In the genomic region with DNA sequence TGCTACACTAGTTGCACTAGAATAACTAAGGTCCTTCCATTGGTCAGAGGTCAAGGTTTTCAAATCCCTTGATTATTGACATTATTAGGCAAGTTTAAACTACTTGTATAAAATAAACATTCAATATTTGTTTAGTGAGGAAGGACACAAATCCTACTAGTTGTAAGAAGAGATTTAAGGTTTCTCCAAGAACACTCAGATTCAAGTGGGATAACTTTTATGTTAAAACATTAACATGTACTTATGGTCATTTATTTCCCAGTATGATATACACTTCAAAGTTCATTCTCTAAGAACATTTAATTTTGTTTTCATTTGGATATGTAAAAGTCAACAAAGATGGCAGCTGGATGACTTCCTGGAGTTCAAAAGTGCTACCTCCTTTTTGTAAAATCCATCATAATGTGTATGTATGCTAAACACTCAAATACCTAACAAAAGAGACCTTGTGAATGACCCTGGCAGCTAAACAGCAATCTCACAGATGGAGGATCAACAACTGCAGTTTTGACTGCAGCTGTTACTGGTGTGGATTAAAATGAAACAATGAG, we compare ENCODE assay signal across 1 cellular context.
TF ChIP-seq lines count a peak whose summit lies in the region.

No MANE protein-coding gene starts in this region.

TF ChIP-seq in GM12878, 131 proteins besides CTCF, POLR2A, EP300 and RAD21 (continued from another document):
- no peak for TF ChIP-seq CEBPB (IDR thresholded peaks at IDR 0.05; ENCODE audit: borderline replicate concordance in 1 of 2, low read depth in 2 of 2, low read length in 2 of 2)
- TF ChIP-seq, protein P1, sequence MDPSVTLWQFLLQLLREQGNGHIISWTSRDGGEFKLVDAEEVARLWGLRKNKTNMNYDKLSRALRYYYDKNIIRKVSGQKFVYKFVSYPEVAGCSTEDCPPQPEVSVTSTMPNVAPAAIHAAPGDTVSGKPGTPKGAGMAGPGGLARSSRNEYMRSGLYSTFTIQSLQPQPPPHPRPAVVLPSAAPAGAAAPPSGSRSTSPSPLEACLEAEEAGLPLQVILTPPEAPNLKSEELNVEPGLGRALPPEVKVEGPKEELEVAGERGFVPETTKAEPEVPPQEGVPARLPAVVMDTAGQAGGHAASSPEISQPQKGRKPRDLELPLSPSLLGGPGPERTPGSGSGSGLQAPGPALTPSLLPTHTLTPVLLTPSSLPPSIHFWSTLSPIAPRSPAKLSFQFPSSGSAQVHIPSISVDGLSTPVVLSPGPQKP (IDR thresholded peaks at IDR 0.05; ENCODE audit: low read depth, low read length): no peak
- no peak for TF ChIP-seq TARDBP (IDR thresholded peaks at IDR 0.05; ENCODE audit: borderline replicate concordance)
- TF ChIP-seq, protein P2, sequence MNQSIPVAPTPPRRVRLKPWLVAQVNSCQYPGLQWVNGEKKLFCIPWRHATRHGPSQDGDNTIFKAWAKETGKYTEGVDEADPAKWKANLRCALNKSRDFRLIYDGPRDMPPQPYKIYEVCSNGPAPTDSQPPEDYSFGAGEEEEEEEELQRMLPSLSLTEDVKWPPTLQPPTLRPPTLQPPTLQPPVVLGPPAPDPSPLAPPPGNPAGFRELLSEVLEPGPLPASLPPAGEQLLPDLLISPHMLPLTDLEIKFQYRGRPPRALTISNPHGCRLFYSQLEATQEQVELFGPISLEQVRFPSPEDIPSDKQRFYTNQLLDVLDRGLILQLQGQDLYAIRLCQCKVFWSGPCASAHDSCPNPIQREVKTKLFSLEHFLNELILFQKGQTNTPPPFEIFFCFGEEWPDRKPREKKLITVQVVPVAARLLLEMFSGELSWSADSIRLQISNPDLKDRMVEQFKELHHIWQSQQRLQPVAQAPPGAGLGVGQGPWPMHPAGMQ (IDR thresholded peaks at IDR 0.05; ENCODE audit: borderline replicate concordance): no peak
- TF ChIP-seq, protein P3, sequence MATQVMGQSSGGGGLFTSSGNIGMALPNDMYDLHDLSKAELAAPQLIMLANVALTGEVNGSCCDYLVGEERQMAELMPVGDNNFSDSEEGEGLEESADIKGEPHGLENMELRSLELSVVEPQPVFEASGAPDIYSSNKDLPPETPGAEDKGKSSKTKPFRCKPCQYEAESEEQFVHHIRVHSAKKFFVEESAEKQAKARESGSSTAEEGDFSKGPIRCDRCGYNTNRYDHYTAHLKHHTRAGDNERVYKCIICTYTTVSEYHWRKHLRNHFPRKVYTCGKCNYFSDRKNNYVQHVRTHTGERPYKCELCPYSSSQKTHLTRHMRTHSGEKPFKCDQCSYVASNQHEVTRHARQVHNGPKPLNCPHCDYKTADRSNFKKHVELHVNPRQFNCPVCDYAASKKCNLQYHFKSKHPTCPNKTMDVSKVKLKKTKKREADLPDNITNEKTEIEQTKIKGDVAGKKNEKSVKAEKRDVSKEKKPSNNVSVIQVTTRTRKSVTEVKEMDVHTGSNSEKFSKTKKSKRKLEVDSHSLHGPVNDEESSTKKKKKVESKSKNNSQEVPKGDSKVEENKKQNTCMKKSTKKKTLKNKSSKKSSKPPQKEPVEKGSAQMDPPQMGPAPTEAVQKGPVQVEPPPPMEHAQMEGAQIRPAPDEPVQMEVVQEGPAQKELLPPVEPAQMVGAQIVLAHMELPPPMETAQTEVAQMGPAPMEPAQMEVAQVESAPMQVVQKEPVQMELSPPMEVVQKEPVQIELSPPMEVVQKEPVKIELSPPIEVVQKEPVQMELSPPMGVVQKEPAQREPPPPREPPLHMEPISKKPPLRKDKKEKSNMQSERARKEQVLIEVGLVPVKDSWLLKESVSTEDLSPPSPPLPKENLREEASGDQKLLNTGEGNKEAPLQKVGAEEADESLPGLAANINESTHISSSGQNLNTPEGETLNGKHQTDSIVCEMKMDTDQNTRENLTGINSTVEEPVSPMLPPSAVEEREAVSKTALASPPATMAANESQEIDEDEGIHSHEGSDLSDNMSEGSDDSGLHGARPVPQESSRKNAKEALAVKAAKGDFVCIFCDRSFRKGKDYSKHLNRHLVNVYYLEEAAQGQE (IDR thresholded peaks at IDR 0.05; ENCODE audit: low read depth, low read length): no peak
- TF ChIP-seq, protein P4, sequence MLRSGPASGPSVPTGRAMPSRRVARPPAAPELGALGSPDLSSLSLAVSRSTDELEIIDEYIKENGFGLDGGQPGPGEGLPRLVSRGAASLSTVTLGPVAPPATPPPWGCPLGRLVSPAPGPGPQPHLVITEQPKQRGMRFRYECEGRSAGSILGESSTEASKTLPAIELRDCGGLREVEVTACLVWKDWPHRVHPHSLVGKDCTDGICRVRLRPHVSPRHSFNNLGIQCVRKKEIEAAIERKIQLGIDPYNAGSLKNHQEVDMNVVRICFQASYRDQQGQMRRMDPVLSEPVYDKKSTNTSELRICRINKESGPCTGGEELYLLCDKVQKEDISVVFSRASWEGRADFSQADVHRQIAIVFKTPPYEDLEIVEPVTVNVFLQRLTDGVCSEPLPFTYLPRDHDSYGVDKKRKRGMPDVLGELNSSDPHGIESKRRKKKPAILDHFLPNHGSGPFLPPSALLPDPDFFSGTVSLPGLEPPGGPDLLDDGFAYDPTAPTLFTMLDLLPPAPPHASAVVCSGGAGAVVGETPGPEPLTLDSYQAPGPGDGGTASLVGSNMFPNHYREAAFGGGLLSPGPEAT (IDR thresholded peaks at IDR 0.05; ENCODE audit: low read depth): no peak
